8 cellular contexts compared by ENCODE assay signal in the genomic region with DNA sequence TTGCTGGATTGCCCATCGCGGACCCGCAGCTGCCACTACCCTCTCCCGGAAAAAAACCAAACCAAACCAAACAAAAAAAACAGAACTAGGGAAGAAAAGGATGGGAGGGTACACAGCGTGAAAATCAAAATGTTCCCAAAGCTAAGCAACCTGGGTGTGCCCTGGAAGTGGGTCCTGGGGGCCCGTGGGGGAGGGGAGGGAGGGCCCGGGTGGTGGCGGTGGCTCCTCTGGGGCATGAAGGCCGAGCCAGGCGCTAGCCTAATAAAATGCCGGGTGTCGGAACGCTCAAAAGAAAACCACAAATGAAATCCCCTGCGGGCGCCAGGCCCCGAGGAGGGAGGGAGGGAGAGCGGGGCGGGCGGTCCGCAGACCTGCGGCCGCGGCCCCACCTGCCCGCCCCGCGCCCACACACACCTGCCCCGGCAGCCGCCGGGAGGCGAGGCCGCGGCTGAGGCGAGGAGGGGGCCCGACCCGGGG. TPM values are rescaled to one million over a fixed set of nuclear protein-coding genes. Genes with fewer than 3 reads are reported as not detected.
DNase-seq lines count a peak whose midpoint lies in the region; ATAC-seq and TF ChIP-seq lines count a peak whose summit lies in the region.

No MANE protein-coding gene starts in this region.

- peak overlapping the region; percentile 93 for H3K27ac ChIP-seq in BLaER1

- peak overlapping the region; percentile 93 for H3K4me2 ChIP-seq in BLaER1

- peak overlapping the region; percentile 93 for H3K9ac ChIP-seq in BLaER1

- 0 to 1% methylated on average over 17 to 19 of the region's 35 CpGs for WGBS in lower leg skin, 2 donors

- H3K27me3 Mint-ChIP-seq in T-cell (no peaks in the 10 kb centered on the region), chondrocyte (ENCODE audit: low read depth) (no peaks in the 10 kb centered on the region)
- H3K27me3 Mint-ChIP-seq in stimulated activated naive CD8-positive, alpha-beta T cell treated with anti-CD3 and anti-CD28 coated beads, Interleukin-15, amount 100 ng/mL, for 72 hours: no peaks in the 10 kb centered on the region

- H3K9me3 ChIP-seq in BLaER1: peaks cover 4% of the 10 kb centered on the region; the same call in 1 of the 2 replicates

- POLR2A ChIA-PET in T-cell (lab: Charles Lee): interaction anchor here in 1 of 2 donors (0.6 kb wide), 1 partner anchor 1873 kb away, joined by 9 read pairs; no protein-coding TSS in a partner anchor

- H3K4me3 ChIP-seq in BLaER1 (peak overlapping the region; percentile 99), lower leg skin (ENCODE audit: low read depth, poor library complexity, severe bottlenecking) (peak overlapping the region; percentile 87)

- no peak for TF ChIP-seq POLR2A in lower leg skin (IDR thresholded peaks at IDR 0.05)

- H3K4me1 ChIP-seq in BLaER1: peaks cover 26% of the 10 kb centered on the region

- intact Hi-C loops in lower leg skin (cut with DNase I; ENCODE audit: low total_unique reads): loop anchor here (10.0 kb wide), 1 partner anchor 287 kb away; no protein-coding TSS in a partner anchor

- DNase-seq in GM19240 (ENCODE audit: insufficient read length, low spot score) (peak; percentile 23), T-cell (peak in 22 of 34 experiments; percentile 1 to 30 (median 12)), chondrocyte (ENCODE audit: low spot score) (no peak), lower leg skin (ENCODE audit: low spot score in 2 of 2) (peak in 1 of 2 donors; percentile 88), middle frontal gyrus (ENCODE audit: extremely low spot score, low spot score) (no peak)
- peak in 1 of 2 donors; percentile 52 for DNase-seq in stimulated activated naive CD8-positive, alpha-beta T cell treated with anti-CD3 and anti-CD28 coated beads, Interleukin-15, amount 100 ng/mL, for 72 hours

- H3K9me3 Mint-ChIP-seq in T-cell (no peaks in the 10 kb centered on the region), chondrocyte (ENCODE audit: low read depth) (no peaks in the 10 kb centered on the region)
- no peaks in the 10 kb centered on the region for H3K9me3 Mint-ChIP-seq in stimulated activated naive CD8-positive, alpha-beta T cell treated with anti-CD3 and anti-CD28 coated beads, Interleukin-15, amount 100 ng/mL, for 72 hours

- no peak for TF ChIP-seq CTCF in chondrocyte (IDR thresholded peaks at IDR 0.05)
- no peak for TF ChIP-seq CTCF in lower leg skin (IDR thresholded peaks at IDR 0.05)

- peak overlapping the region; percentile 57 to 70 for H3K27ac Mint-ChIP-seq in T-cell
- peak overlapping the region; percentile 92 for H3K27ac Mint-ChIP-seq in chondrocyte (ENCODE audit: unreplicated experiment)
- peak overlapping the region; percentile 92 to 94 for H3K27ac Mint-ChIP-seq in stimulated activated naive CD8-positive, alpha-beta T cell treated with anti-CD3 and anti-CD28 coated beads, Interleukin-15, amount 100 ng/mL, for 72 hours

- peak; percentile 45 for ATAC-seq in HG03280 (IDR thresholded peaks at IDR 0.05; ENCODE audit: unreplicated experiment)
- ATAC-seq in T-cell (replicated peaks in 1 of 4): peak; percentile 19 to 30 (median 24)
- ATAC-seq in stimulated activated naive CD8-positive, alpha-beta T cell treated with anti-CD3 and anti-CD28 coated beads, Interleukin-15, amount 100 ng/mL, for 72 hours: peak; percentile 68

- H3K36me3 Mint-ChIP-seq in T-cell: no peaks in the 10 kb centered on the region
- H3K36me3 Mint-ChIP-seq in chondrocyte (ENCODE audit: low read depth): no peaks in the 10 kb centered on the region

- H3K4me3 Mint-ChIP-seq in T-cell: peak overlapping the region; percentile 87 to 94 (median 90)
- H3K4me3 Mint-ChIP-seq in chondrocyte (ENCODE audit: unreplicated experiment): peak overlapping the region; percentile 87
- peak overlapping the region; percentile 92 to 93 for H3K4me3 Mint-ChIP-seq in stimulated activated naive CD8-positive, alpha-beta T cell treated with anti-CD3 and anti-CD28 coated beads, Interleukin-15, amount 100 ng/mL, for 72 hours

- 0 out of 2 replicates have a peak, but pooled peaks cover 6% of the 10 kb centered on the region for H3K36me3 ChIP-seq in BLaER1

- H3K4me1 Mint-ChIP-seq in T-cell (peaks cover 24 to 27% (median 25%) of the 10 kb centered on the region in 3 donors), chondrocyte (ENCODE audit: low read depth) (peaks cover 26% of the 10 kb centered on the region)
- H3K4me1 Mint-ChIP-seq in stimulated activated naive CD8-positive, alpha-beta T cell treated with anti-CD3 and anti-CD28 coated beads, Interleukin-15, amount 100 ng/mL, for 72 hours: peaks cover 30% of the 10 kb centered on the region

- peaks cover 49% of the 10 kb centered on the region for H4K20me1 ChIP-seq in BLaER1

- no peaks in the 10 kb centered on the region for H3K27me3 ChIP-seq in BLaER1

- CTCF ChIA-PET in T-cell (lab: Charles Lee): no interaction called here

RNA-seq across cellular contexts. Expression of a gene that starts 0.8 kb away (rescaled TPM):
- total RNA-seq in T-cell (10 to 100 TPM; 49.7 to 58.5 (median 53.7) TPM), chondrocyte (40.7 to 57.0 TPM (median 42.7 TPM) in 3 replicates), lower leg skin (10 to 100 TPM; 33.2 to 70.6 (median 35.5) TPM)

RNA-seq across cellular contexts. Expression of a gene that starts 27.9 kb away (rescaled TPM):
- total RNA-seq in T-cell (1,000 to 10,000 TPM; 1,580 to 1,742 (median 1,622) TPM), chondrocyte (896 to 952 TPM (median 905 TPM) in 3 replicates), lower leg skin (1,000 to 10,000 TPM; 1,306 to 1,912 (median 1,660) TPM)

RNA-seq across cellular contexts. Expression of a gene that starts 37.3 kb away (rescaled TPM):
- total RNA-seq in T-cell: 10 to 100 TPM; 48.7 to 55.5 (median 53.2) TPM
- total RNA-seq in chondrocyte: 114 to 141 TPM (median 139 TPM) in 3 replicates
- total RNA-seq in lower leg skin: 10 to 100 TPM; 61.6 to 88.0 (median 75.2) TPM

Comparison
In these comparisons a context has a peak if more than half of its experiments do, and no peak if none do; other contexts are left out.
1. DNase-seq: peak in GM19240 (single experiment) and T-cell (22 of 34); none in chondrocyte (single experiment) and middle frontal gyrus (single experiment).
2. Peak in every context shown above with its lines, with median percentiles within 50 percentile points of each other: ATAC-seq, H3K27ac Mint-ChIP-seq and H3K4me3 Mint-ChIP-seq.